ENCODE assay signal across 15 cellular contexts in the genomic region with DNA sequence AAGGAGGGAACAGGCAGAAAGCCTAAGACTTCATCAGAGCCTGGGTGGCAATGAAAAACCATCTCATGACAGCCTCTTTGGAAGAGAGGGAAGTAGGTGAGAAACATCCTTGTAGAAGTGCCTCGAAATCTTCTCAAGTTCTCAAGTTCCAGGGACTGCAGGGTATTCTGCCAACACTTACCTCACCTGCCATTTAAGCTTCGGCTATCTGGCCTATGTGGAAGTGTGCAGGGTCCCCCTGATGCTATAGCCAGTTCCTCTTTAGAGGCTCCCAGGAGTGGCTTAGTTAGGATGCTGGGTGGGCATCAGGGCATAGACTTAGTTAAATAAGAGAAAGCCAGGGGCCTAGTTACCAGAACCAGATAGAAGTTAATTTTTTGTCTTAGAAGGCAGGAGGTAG. TPM values are rescaled to one million over a fixed set of nuclear protein-coding genes. Genes with fewer than 3 reads are reported as not detected.
DNase-seq lines count a peak whose midpoint lies in the region; ATAC-seq, FAIRE-seq and TF ChIP-seq lines count a peak whose summit lies in the region.
"Had no signal": no experiment of that assay in that cellular context is flagged by ENCODE, and none has a peak within 500 bp of the region (broad histone marks: within the 10 kb centered on the region; RNA-seq: fewer than 3 reads in every experiment).

No MANE protein-coding gene starts in this region.

- H4K20me1 ChIP-seq in HepG2 (ENCODE audit: insufficient read depth, low read length): no peaks in the 10 kb centered on the region; the same call in 1 of the 2 replicates

- TF ChIP-seq POLR2A in HepG2 (IDR thresholded peaks at IDR 0.05; ENCODE audit: insufficient read depth in 1 of 2, low read depth in 2 of 2, low read length in 2 of 2): peak in 1 of 2 experiments; percentile 18; a peak in 1 of 4 replicates
- no peak for TF ChIP-seq POLR2A in right lobe of liver (IDR thresholded peaks at IDR 0.05)

- FAIRE-seq in HepG2 (lab: Jason Lieb, UNC): no peak
- FAIRE-seq: A204.1, RCC 7860 had no signal

- CTCF ChIA-PET in HepG2 (lab: Yijun Ruan, JAX; ENCODE audit: low intra/inter-chr PET ratio, low total read pairs): no interaction called here

- no peaks in the 10 kb centered on the region for H3K79me2 ChIP-seq in HepG2 (ENCODE audit: insufficient read depth, low read length)

- intact Hi-C loops in HepG2 (cut with micrococcal nuclease; ENCODE audit: unreplicated experiment) (no loop called here), right lobe of liver (cut with DNase I) (no loop called here)

- H3K9me3 ChIP-seq in HepG2 (ENCODE audit: low read length) (no peaks in the 10 kb centered on the region), right lobe of liver (no peaks in the 10 kb centered on the region), mucosa of rectum (ENCODE audit: control insufficient read depth in 2 of 2, low read length in 2 of 2) (no peaks in the 10 kb centered on the region), stomach smooth muscle (ENCODE audit: control insufficient read depth in 2 of 2, low read length in 2 of 2) (no peaks in the 10 kb centered on the region)

- H3K4me1 ChIP-seq in HepG2 (ENCODE audit: insufficient read depth, low read length) (no peaks in the 10 kb centered on the region), right lobe of liver (no peaks in the 10 kb centered on the region), mucosa of rectum (ENCODE audit: control insufficient read depth in 2 of 2, insufficient read depth in 2 of 2, low read length in 2 of 2) (no peaks in the 10 kb centered on the region), stomach smooth muscle (ENCODE audit: control insufficient read depth, insufficient read depth, low read length) (peaks cover 9% of the 10 kb centered on the region)

- H3K27ac ChIP-seq in HepG2 (ENCODE audit: extremely low read length, insufficient read depth, low read length) (no peak overlapping the region), right lobe of liver (no peak overlapping the region), mucosa of rectum (ENCODE audit: low read depth in 2 of 2, low read length in 2 of 2) (peak overlapping the region; percentile 52 to 56), stomach smooth muscle (ENCODE audit: low read length) (peak overlapping the region; percentile 53)

- DNase-seq in HepG2 (ENCODE audit: low spot score): no peak
- DNase-seq in right lobe of liver: no peak
- DNase-seq in activated CD4-positive, CD25-positive, alpha-beta regulatory T cell (lab: John Stamatoyannopoulos, UW): no peak
- DNase-seq in epidermal melanocyte (ENCODE audit: insufficient read length, low spot score): no peak
- no peak for DNase-seq in hypothalamus (lab: John Stamatoyannopoulos, UW)
- DNase-seq: COR-L47, DMS153, NCI-H1417, NCI-H2029 treated with DMSO at 0.1 percent for 48 hours, NCI-H524 had no signal

- H3K4me3 ChIP-seq in HepG2 (replicated peaks in 1 of 3; ENCODE audit: insufficient read depth in 1 of 3, low read depth in 2 of 3, low read length in 3 of 3): no peak overlapping the region
- no peak overlapping the region for H3K4me3 ChIP-seq in right lobe of liver
- no peak overlapping the region for H3K4me3 ChIP-seq in mucosa of rectum (ENCODE audit: low read length in 2 of 2)
- H3K4me3 ChIP-seq in stomach smooth muscle (ENCODE audit: low read length in 2 of 2): no peak overlapping the region

- H3K9ac ChIP-seq in HepG2 (ENCODE audit: insufficient read depth, low read depth, low read length) (no peak overlapping the region), mucosa of rectum (ENCODE audit: low read depth in 1 of 2, low read length in 2 of 2) (no peak overlapping the region), stomach smooth muscle (ENCODE audit: low read length in 2 of 2) (no peak overlapping the region)

- H3K36me3 ChIP-seq in HepG2 (replicated peaks in 1 of 2; ENCODE audit: control insufficient read depth in 1 of 2, insufficient read depth in 2 of 2, low read length in 2 of 2) (peaks cover 52 to 89% of the 10 kb centered on the region in 2 experiments), right lobe of liver (peaks cover 3 to 96% (median 53%) of the 10 kb centered on the region in 4 donors), mucosa of rectum (ENCODE audit: control insufficient read depth in 2 of 2, insufficient read depth in 2 of 2, low read length in 2 of 2) (no peaks in the 10 kb centered on the region), stomach smooth muscle (ENCODE audit: control insufficient read depth in 2 of 2, insufficient read depth in 2 of 2, low read length in 2 of 2) (peaks cover 0 to 2% of the 10 kb centered on the region in 2 donors)

- in situ Hi-C loops in HepG2 (cut with HindIII; ENCODE audit: extremely low pct_ligation_motif_present, low pct_unique_long_range_greater_than_20kb): no loop called here

- ATAC-seq in HepG2 (no peak), right lobe of liver (no peak), GM21737 (IDR thresholded peaks at IDR 0.05; ENCODE audit: unreplicated experiment) (no peak)

- TF ChIP-seq EP300 in HepG2 (IDR thresholded peaks at IDR 0.05; ENCODE audit: low read depth in 2 of 2, low read length in 2 of 2) (no peak), HepG2 (CRISPR knock-in tag; IDR thresholded peaks at IDR 0.05; ENCODE audit: borderline replicate concordance) (no peak)

- WGBS in HepG2 (ENCODE audit: low lambda C conversion rate): 100% methylated on average over 2 of the region's 2 CpGs
- WGBS in right lobe of liver (ENCODE audit: insufficient coverage, low coverage, low lambda C conversion rate, missing lambda C conversion rate): no CpG with 5 or more reads among the region's 2 CpGs

- no peak overlapping the region for H2AFZ ChIP-seq in HepG2 (ENCODE audit: low read length)

- H3K27me3 ChIP-seq in HepG2 (ENCODE audit: control insufficient read depth in 1 of 2, insufficient read depth in 2 of 2, low read length in 2 of 2): no peaks in the 10 kb centered on the region
- no peaks in the 10 kb centered on the region for H3K27me3 ChIP-seq in right lobe of liver
- no peaks in the 10 kb centered on the region for H3K27me3 ChIP-seq in mucosa of rectum (ENCODE audit: control insufficient read depth in 2 of 2, insufficient read depth in 2 of 2, low read length in 2 of 2)
- no peaks in the 10 kb centered on the region for H3K27me3 ChIP-seq in stomach smooth muscle (ENCODE audit: control insufficient read depth in 1 of 2, insufficient read depth in 2 of 2, low read length in 2 of 2)

- no peak for TF ChIP-seq RAD21 in HepG2 (CRISPR knock-in tag; IDR thresholded peaks at IDR 0.05)

- POLR2A ChIA-PET in HepG2 (lab: Yijun Ruan, JAX): no interaction called here

- no TSS peak for BruUV-seq in HepG2 (replicated peaks; lab: Mats Ljungman, UMichigan)

- H3K4me2 ChIP-seq in HepG2 (ENCODE audit: low read depth, low read length): no peak overlapping the region

- TF ChIP-seq CTCF in HepG2 (CRISPR knock-in tag; IDR thresholded peaks at IDR 0.05): no peak
- no peak for TF ChIP-seq CTCF in right lobe of liver (IDR thresholded peaks at IDR 0.05)

TF ChIP-seq in HepG2, 621 proteins besides CTCF, POLR2A, EP300 and RAD21:
- TF ChIP-seq RBM22 (optimal IDR thresholded peaks at IDR 0.05; ENCODE audit: low read length): peak; percentile 72
- no peak for TF ChIP-seq ZNF773 (CRISPR knock-in tag; IDR thresholded peaks at IDR 0.05; ENCODE audit: borderline replicate concordance)
- TF ChIP-seq ZFP82 (CRISPR knock-in tag; IDR thresholded peaks at IDR 0.05; ENCODE audit: borderline replicate concordance): no peak

RNA-seq across cellular contexts. Expression of a gene that starts 27.0 kb away (rescaled TPM):
- 69.6 and 181 TPM in 2 replicates for total RNA-seq in HepG2 (2016; rRNA removed; fragmentation: Illumina TruSeq; extraction: Trizol)
- total RNA-seq in HepG2 (2016; cell fraction: cytosol; rRNA removed; fragmentation: Illumina TruSeq; extraction: Trizol; ENCODE audit: low read depth): 31.3 and 40.8 TPM in 2 replicates
- 67.7 and 182 TPM in 2 replicates for total RNA-seq in HepG2 (2016; cell fraction: insoluble cytoplasmic fraction; rRNA removed; fragmentation: Illumina TruSeq; extraction: Trizol)
- 50.0 and 56.1 TPM in 2 replicates for total RNA-seq in HepG2 (2016; cell fraction: membrane; rRNA removed; fragmentation: Illumina TruSeq; extraction: Trizol)
- total RNA-seq in HepG2 (2016; cell fraction: nucleus; rRNA removed; fragmentation: Illumina TruSeq; extraction: Trizol): 355 and 375 TPM in 2 replicates
- 494 and 497 TPM in 2 replicates for polyA plus RNA-seq in HepG2 (2011; rRNA removed)
- polyA plus RNA-seq in HepG2 (2011; cell fraction: cytosol; rRNA removed): 143 and 146 TPM in 2 replicates
- polyA plus RNA-seq in HepG2 (2011; cell fraction: nucleus; rRNA removed): 1,936 and 2,090 TPM in 2 replicates
- polyA plus RNA-seq in HepG2 (2012): 190 and 211 TPM in 2 replicates
- polyA plus RNA-seq in HepG2 (2016; cell fraction: cytosol; fragmentation: Illumina TruSeq; extraction: Trizol; ENCODE audit: low read depth): 15.4 and 16.6 TPM in 2 replicates
- 60.6 and 62.7 TPM in 2 replicates for polyA plus RNA-seq in HepG2 (2016; cell fraction: insoluble cytoplasmic fraction; fragmentation: Illumina TruSeq; extraction: Trizol; ENCODE audit: low read depth)
- 30.7 and 37.6 TPM in 2 replicates for polyA plus RNA-seq in HepG2 (2016; cell fraction: membrane; fragmentation: Illumina TruSeq; extraction: Trizol; ENCODE audit: low read depth)
- polyA plus RNA-seq in HepG2 (2016; cell fraction: nucleus; fragmentation: Illumina TruSeq; extraction: Trizol; ENCODE audit: insufficient read depth, low read depth): 729 and 777 TPM in 2 replicates
- polyA minus RNA-seq in HepG2 (2011; rRNA and poly(A)+ RNA removed; ENCODE audit: low replicate concordance): 436 and 561 TPM in 2 replicates
- 86.9 and 93.4 TPM in 2 replicates for polyA minus RNA-seq in HepG2 (2011; cell fraction: cytosol; rRNA and poly(A)+ RNA removed)
- polyA minus RNA-seq in HepG2 (2011; cell fraction: nucleus; rRNA and poly(A)+ RNA removed): 718 and 929 TPM in 2 replicates
- 100 to 1,000 TPM; 136 to 372 (median 156) TPM for total RNA-seq in right lobe of liver

Comparison
In these comparisons a context has a peak if more than half of its experiments do, and no peak if none do; other contexts are left out.
1. H3K27ac ChIP-seq: peak in mucosa of rectum (2 of 2) and stomach smooth muscle (single experiment); none in HepG2 (single experiment) and right lobe of liver (0 of 3).